8 cellular contexts compared by ENCODE assay signal in the genomic region with DNA sequence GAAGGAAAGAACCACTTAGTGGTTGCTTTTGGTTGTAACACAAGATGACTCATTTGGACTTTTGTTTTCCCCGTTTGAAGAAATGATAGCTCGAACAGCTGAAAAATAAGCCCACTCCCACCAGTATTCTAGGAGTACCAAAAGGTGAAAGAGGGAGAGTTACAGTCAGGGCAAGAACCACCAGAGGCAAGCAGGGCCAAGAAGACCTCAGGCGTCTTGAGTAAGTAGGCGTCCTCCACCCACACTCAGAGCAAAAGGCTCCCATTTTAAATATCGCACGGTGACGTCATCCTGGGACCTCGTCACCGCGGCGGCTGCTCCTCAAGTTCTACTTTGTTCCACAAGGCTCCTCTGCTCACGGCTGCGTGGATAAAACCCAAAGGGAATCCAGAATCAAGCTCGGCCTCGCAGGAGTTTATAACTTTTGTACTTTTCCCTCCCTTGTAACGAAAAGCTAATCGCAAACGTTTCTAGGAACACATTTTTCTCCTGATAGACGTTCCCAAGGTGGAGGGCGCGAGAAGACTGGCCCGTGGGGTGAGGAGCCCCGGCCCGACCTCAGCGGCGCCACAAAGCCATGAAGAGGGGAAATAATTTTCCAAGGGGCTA. TPM values are rescaled to one million over a fixed set of nuclear protein-coding genes. Genes with fewer than 3 reads are reported as not detected.
DNase-seq lines count a peak whose midpoint lies in the region; ATAC-seq and TF ChIP-seq lines count a peak whose summit lies in the region.

No MANE protein-coding gene starts in this region.

- peak; percentile 46 for TF ChIP-seq POLR2A in GM19193 (IDR thresholded peaks at IDR 0.05; ENCODE audit: extremely low read depth, insufficient read depth, insufficient read length)

- no peaks in the 10 kb centered on the region for H3K36me3 ChIP-seq in endocrine pancreas (ENCODE audit: control insufficient read depth, insufficient read depth, low read length)

- H3K4me3 ChIP-seq in endocrine pancreas (ENCODE audit: control insufficient read depth, insufficient read depth, low read length), result peak overlapping the region; percentile 96

- H3K9me3 ChIP-seq in endocrine pancreas (ENCODE audit: control insufficient read depth, low read length), result no peaks in the 10 kb centered on the region

- peaks cover 18% of the 10 kb centered on the region for H3K4me1 ChIP-seq in endocrine pancreas (ENCODE audit: control insufficient read depth, insufficient read depth, low read length)

- peak overlapping the region; percentile 91 for H3K9ac ChIP-seq in endocrine pancreas (ENCODE audit: control insufficient read depth, insufficient read depth, low read length)

- peak; percentile 80 for ATAC-seq in HG03378 (IDR thresholded peaks at IDR 0.05; ENCODE audit: unreplicated experiment)

- DNase-seq in C1 segment of cervical spinal cord (lab: John Stamatoyannopoulos, UW), result peak in 11 of 14 donors; percentile 23 to 69 (median 54)
- DNase-seq in NCI-H748 treated with DMSO at 0.1 percent for 48 hours (lab: John Stamatoyannopoulos, UW), result peak; percentile 41
- peak; percentile 67 to 77 for DNase-seq in activated CD8-positive, alpha-beta memory T cell treated with anti-CD3 and anti-CD28 coated beads for 4 hours (ENCODE audit: low read depth in 2 of 2)
- DNase-seq in mesenteric fat pad (ENCODE audit: low spot score), result peak; percentile 90
- DNase-seq in stimulated activated CD8-positive, alpha-beta memory T cell treated with anti-CD3 and anti-CD28 coated beads, Interleukin-12 subunit alpha, Interleukin-12 subunit beta, amount 100 ng/mL, for 4 hours (ENCODE audit: low read depth), result peak; percentile 71

- no peaks in the 10 kb centered on the region for H3K27me3 ChIP-seq in endocrine pancreas (ENCODE audit: control insufficient read depth, insufficient read depth, low read length)

RNA-seq across cellular contexts. Expression of a gene that starts 1.2 kb away (rescaled TPM):
- total RNA-seq in mesenteric fat pad, result 29.1 TPM

Comparison
In these comparisons a context has a peak if more than half of its experiments do, and no peak if none do; other contexts are left out.
1. Peak in every context shown above with its lines: DNase-seq, ATAC-seq and H3K4me3 ChIP-seq.